In genomic region chr3:81622395-81622794, GRCh38 we compare ENCODE assay signal across 22 cellular contexts.
"Had no signal": no experiment of that assay in that cellular context is flagged by ENCODE, and none has a peak within 500 bp of the region (broad histone marks: within the 10 kb centered on the region; RNA-seq: fewer than 3 reads in every experiment).

No MANE protein-coding gene starts in this region.

- H3K27ac Mint-ChIP-seq: activated CD4-positive, alpha-beta T cell treated with anti-CD3 and anti-CD28 coated beads, Interleukin-2, amount 10 ng/mL, durations not matched to agents 7 days and 5 days; activated naive CD8-positive, alpha-beta T cell; activated T-cell treated with anti-CD3 and anti-CD28 coated beads, Interleukin-2, amount 50 U/mL, for 72 hours; memory B cell; natural killer cell; stimulated activated naive B cell treated with anti-CD40 and anti-IgM and Interleukin-4, amounts not matched to agents 10 μg/mL and 1 μg/mL and 100 μg/mL, for 72 hours; WTC11 had no signal

- H3K27me3 Mint-ChIP-seq: activated CD4-positive, alpha-beta T cell treated with anti-CD3 and anti-CD28 coated beads, Interleukin-2, amount 10 ng/mL, durations not matched to agents 7 days and 5 days; activated naive CD8-positive, alpha-beta T cell; memory B cell; stimulated activated naive B cell treated with anti-CD40 and anti-IgM and Interleukin-4, amounts not matched to agents 10 μg/mL and 1 μg/mL and 100 μg/mL, for 72 hours had no signal

- H3K9me3 ChIP-seq: neutrophil, tibial artery, uterus had no signal

- H3K4me1 Mint-ChIP-seq: activated CD4-positive, alpha-beta T cell treated with anti-CD3 and anti-CD28 coated beads, Interleukin-2, amount 10 ng/mL, durations not matched to agents 7 days and 5 days; memory B cell; natural killer cell; stimulated activated naive B cell treated with anti-CD40 and anti-IgM and Interleukin-4, amounts not matched to agents 10 μg/mL and 1 μg/mL and 100 μg/mL, for 72 hours had no signal

- H3K9me3 Mint-ChIP-seq: activated CD4-positive, alpha-beta T cell treated with anti-CD3 and anti-CD28 coated beads, Interleukin-2, amount 10 ng/mL, durations not matched to agents 7 days and 5 days; memory B cell; natural killer cell; stimulated activated naive B cell treated with anti-CD40 and anti-IgM and Interleukin-4, amounts not matched to agents 10 μg/mL and 1 μg/mL and 100 μg/mL, for 72 hours; WTC11 had no signal

- FAIRE-seq: TTC549 had no signal

- H3K27ac ChIP-seq: neutrophil, skin epidermis, tibial artery, uterus had no signal

- H3K36me3 Mint-ChIP-seq: natural killer cell; stimulated activated naive B cell treated with anti-CD40 and anti-IgM and Interleukin-4, amounts not matched to agents 10 μg/mL and 1 μg/mL and 100 μg/mL, for 72 hours; WTC11 had no signal

- H3K36me3 ChIP-seq: neutrophil, tibial artery, uterus had no signal

- H3K27me3 ChIP-seq: neutrophil, tibial artery, uterus had no signal

- H3K4me1 ChIP-seq: uterus had no signal

- H3K4me3 Mint-ChIP-seq: activated CD4-positive, alpha-beta T cell treated with anti-CD3 and anti-CD28 coated beads, Interleukin-2, amount 10 ng/mL, durations not matched to agents 7 days and 5 days; activated naive CD8-positive, alpha-beta T cell; activated T-cell treated with anti-CD3 and anti-CD28 coated beads, Interleukin-2, amount 50 U/mL, for 72 hours; memory B cell; natural killer cell; stimulated activated naive B cell treated with anti-CD40 and anti-IgM and Interleukin-4, amounts not matched to agents 10 μg/mL and 1 μg/mL and 100 μg/mL, for 72 hours; WTC11 had no signal

- H3K4me3 ChIP-seq: skin epidermis, tibial artery, uterus had no signal

- DNase-seq: activated CD4-positive, alpha-beta T cell treated with anti-CD3 and anti-CD28 coated beads, Interleukin-2, amount 10 ng/mL, durations not matched to agents 7 days and 5 days; activated CD8-positive, alpha-beta memory T cell treated with anti-CD3 and anti-CD28 coated beads, Interleukin-2, amount 50 U/mL, for 48 hours; activated gamma-delta T cell; activated T-cell treated with anti-CD3 and anti-CD28 coated beads, Interleukin-2, amount 50 U/mL, for 72 hours; anterior cingulate cortex; erythroblast; foreskin fibroblast; kidney glomerular epithelial cell; left ventricle myocardium superior; natural killer cell; posterior cingulate gyrus; stimulated activated CD4-positive, alpha-beta T cell treated with anti-CD3 and anti-CD28 coated beads, Interleukin-15, amount 100 ng/mL, for 24 hours; stimulated activated CD4-positive, alpha-beta T cell treated with anti-CD3 and anti-CD28 coated beads, Interleukin-4, amount 100 ng/mL, for 1 hour; stimulated activated naive B cell treated with anti-CD40 and anti-IgM and Interleukin-4, amounts not matched to agents 10 μg/mL and 1 μg/mL and 100 μg/mL, for 72 hours; tibial artery; uterus had no signal
